ENCODE assay signal across 7 cellular contexts in the genomic region with DNA sequence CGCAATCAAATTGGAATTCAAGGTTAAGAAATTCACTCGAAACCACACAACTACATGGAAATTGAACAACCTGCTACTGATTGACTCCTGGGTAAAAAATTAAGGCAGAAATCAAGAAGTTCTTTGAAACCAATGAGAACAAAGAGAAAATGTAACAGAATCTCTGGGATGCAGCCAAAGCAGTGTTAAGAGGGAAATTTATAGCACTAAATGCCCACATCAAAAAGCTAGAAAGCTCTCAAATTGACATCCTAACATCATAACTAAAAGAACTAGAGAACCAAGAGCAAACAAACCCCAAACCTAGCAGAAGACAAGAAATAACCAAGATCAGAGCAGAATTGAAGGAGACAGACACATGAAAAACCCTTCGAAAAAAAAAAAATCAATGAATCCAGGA.
A peak's percentile ranks its signal among the peaks of the same experiment; 100 is the strongest.
DNase-seq lines count a peak whose midpoint lies in the region; ATAC-seq, FAIRE-seq and TF ChIP-seq lines count a peak whose summit lies in the region.
"Not testable (repeated sequence)": the region's sequence is repeated elsewhere in the genome, so short reads cannot be mapped to it uniquely, and the experiment has no call there.

No MANE protein-coding gene starts in this region.

- not testable (repeated sequence) for H3K4me2 ChIP-seq in A549; HepG2 (ENCODE audit: low read depth, low read length)

- H3K36me3 ChIP-seq in HepG2 (replicated peaks in 1 of 2; ENCODE audit: control insufficient read depth in 1 of 2, insufficient read depth in 2 of 2, low read length in 2 of 2): not testable (repeated sequence)

- peaks cover 15% of the 10 kb centered on the region for H3K9me3 ChIP-seq in A549
- H3K9me3 ChIP-seq in HepG2 (ENCODE audit: low read length): not testable (repeated sequence)

- H3K79me2 ChIP-seq in HepG2 (ENCODE audit: insufficient read depth, low read length): not testable (repeated sequence)

- not testable (repeated sequence) for H2AFZ ChIP-seq in HepG2 (ENCODE audit: low read length)

- in situ Hi-C loops in HepG2 (cut with HindIII; ENCODE audit: extremely low pct_ligation_motif_present, low pct_unique_long_range_greater_than_20kb): not testable (repeated sequence)

- not testable (repeated sequence) for H3K27ac Mint-ChIP-seq in activated naive CD4-positive, alpha-beta T cell treated with anti-CD3 and anti-CD28 coated beads, Interleukin-2, amount 50 U/mL, for 24 hours; endothelial cell (ENCODE audit: unreplicated experiment)
- H3K27ac Mint-ChIP-seq in activated naive CD4-positive, alpha-beta T cell treated with anti-CD3 and anti-CD28 coated beads, Interleukin-2, amount 50 U/mL, for 72 hours: peak overlapping the region; percentile 19 to 32
- H3K27ac Mint-ChIP-seq in central memory CD8-positive, alpha-beta T cell (ENCODE audit: low read depth): peak overlapping the region; percentile 14
- H3K27ac Mint-ChIP-seq in progenitor cell of endocrine pancreas: peak overlapping the region; percentile 30

- not testable (repeated sequence) for H3K27me3 Mint-ChIP-seq in activated naive CD4-positive, alpha-beta T cell treated with anti-CD3 and anti-CD28 coated beads, Interleukin-2, amount 50 U/mL, for 24 hours; central memory CD8-positive, alpha-beta T cell; endothelial cell (ENCODE audit: unreplicated experiment); progenitor cell of endocrine pancreas

- not testable (repeated sequence) for H3K9me3 Mint-ChIP-seq in activated naive CD4-positive, alpha-beta T cell treated with anti-CD3 and anti-CD28 coated beads, Interleukin-2, amount 50 U/mL, for 24 hours; endothelial cell (ENCODE audit: unreplicated experiment)
- peaks cover 19 to 36% of the 10 kb centered on the region in 2 donors for H3K9me3 Mint-ChIP-seq in activated naive CD4-positive, alpha-beta T cell treated with anti-CD3 and anti-CD28 coated beads, Interleukin-2, amount 50 U/mL, for 72 hours
- peaks cover 14% of the 10 kb centered on the region for H3K9me3 Mint-ChIP-seq in central memory CD8-positive, alpha-beta T cell
- peaks cover 42% of the 10 kb centered on the region for H3K9me3 Mint-ChIP-seq in progenitor cell of endocrine pancreas (ENCODE audit: low read depth)

- CTCF ChIA-PET in A549 (lab: Yijun Ruan, JAX); HepG2 (lab: Yijun Ruan, JAX; ENCODE audit: low intra/inter-chr PET ratio, low total read pairs): not testable (repeated sequence)

- TF ChIP-seq POLR2A in A549 (IDR thresholded peaks at IDR 0.05; ENCODE audit: low read length); HepG2 (IDR thresholded peaks at IDR 0.05; ENCODE audit: insufficient read depth in 1 of 2, low read depth in 2 of 2, low read length in 2 of 2): not testable (repeated sequence)

- H3K9ac ChIP-seq in HepG2 (ENCODE audit: insufficient read depth, low read depth, low read length): not testable (repeated sequence)

- not testable (repeated sequence) for ATAC-seq in A549; activated naive CD4-positive, alpha-beta T cell treated with anti-CD3 and anti-CD28 coated beads, Interleukin-2, amount 50 U/mL, for 72 hours; central memory CD8-positive, alpha-beta T cell (replicated peaks; ENCODE audit: extremely low read depth, poor library complexity, severe bottlenecking); HepG2

- not testable (repeated sequence) for H3K4me1 ChIP-seq in A549; HepG2 (ENCODE audit: insufficient read depth, low read length)

- H4K20me1 ChIP-seq in HepG2 (ENCODE audit: insufficient read depth, low read length): not testable (repeated sequence)

- not testable (repeated sequence) for DNase-seq in A549 (ENCODE audit: low read depth in 1 of 2, low spot score in 1 of 2); activated naive CD4-positive, alpha-beta T cell treated with anti-CD3 and anti-CD28 coated beads, Interleukin-2, amount 50 U/mL, for 72 hours (ENCODE audit: low spot score in 2 of 2); central memory CD8-positive, alpha-beta T cell (ENCODE audit: low spot score in 2 of 2); endothelial cell (ENCODE audit: low spot score); HepG2 (ENCODE audit: low spot score); progenitor cell of endocrine pancreas (ENCODE audit: low spot score, unreplicated experiment)

- TF ChIP-seq EP300 in A549 (IDR thresholded peaks at IDR 0.05); HepG2 (IDR thresholded peaks at IDR 0.05; ENCODE audit: low read depth in 2 of 2, low read length in 2 of 2); HepG2 (CRISPR knock-in tag; IDR thresholded peaks at IDR 0.05; ENCODE audit: borderline replicate concordance): not testable (repeated sequence)

- TF ChIP-seq RAD21 in A549 (conservative IDR thresholded peaks at IDR 0.05 in 1 of 2, IDR thresholded peaks at IDR 0.05 in 1 of 2); HepG2 (CRISPR knock-in tag; IDR thresholded peaks at IDR 0.05): not testable (repeated sequence)

- not testable (repeated sequence) for H3K4me1 Mint-ChIP-seq in activated naive CD4-positive, alpha-beta T cell treated with anti-CD3 and anti-CD28 coated beads, Interleukin-2, amount 50 U/mL, for 24 hours; central memory CD8-positive, alpha-beta T cell; endothelial cell (ENCODE audit: unreplicated experiment); progenitor cell of endocrine pancreas (ENCODE audit: low read depth)

- POLR2A ChIA-PET in A549 (lab: Yijun Ruan, JAX); HepG2 (lab: Yijun Ruan, JAX): not testable (repeated sequence)

- BruUV-seq in HepG2 (replicated peaks; lab: Mats Ljungman, UMichigan): not testable (repeated sequence)

- FAIRE-seq in A549 (lab: Jason Lieb, UNC); HepG2 (lab: Jason Lieb, UNC): not testable (repeated sequence)

- H3K4me3 Mint-ChIP-seq in activated naive CD4-positive, alpha-beta T cell treated with anti-CD3 and anti-CD28 coated beads, Interleukin-2, amount 50 U/mL, for 24 hours: peak overlapping the region; percentile 28
- not testable (repeated sequence) for H3K4me3 Mint-ChIP-seq in central memory CD8-positive, alpha-beta T cell; progenitor cell of endocrine pancreas (ENCODE audit: low read depth)
- H3K4me3 Mint-ChIP-seq in endothelial cell (ENCODE audit: unreplicated experiment): peak overlapping the region; percentile 56

- not testable (repeated sequence) for H3K4me3 ChIP-seq in A549; HepG2 (replicated peaks in 1 of 3; ENCODE audit: insufficient read depth in 1 of 3, low read depth in 2 of 3, low read length in 3 of 3)

- 95% methylated on average over 3 of the region's 3 CpGs for WGBS in A549 (ENCODE audit: missing lambda C conversion rate)
- 97% methylated on average over 3 of the region's 3 CpGs for WGBS in HepG2 (ENCODE audit: low lambda C conversion rate)

- TF ChIP-seq CTCF in A549 (IDR thresholded peaks at IDR 0.05); endothelial cell (IDR thresholded peaks at IDR 0.05; ENCODE audit: unreplicated experiment); HepG2 (CRISPR knock-in tag; IDR thresholded peaks at IDR 0.05); progenitor cell of endocrine pancreas (IDR thresholded peaks at IDR 0.05; ENCODE audit: unreplicated experiment): not testable (repeated sequence)

- intact Hi-C loops in HepG2 (cut with micrococcal nuclease; ENCODE audit: unreplicated experiment): not testable (repeated sequence)

- H3K36me3 Mint-ChIP-seq in activated naive CD4-positive, alpha-beta T cell treated with anti-CD3 and anti-CD28 coated beads, Interleukin-2, amount 50 U/mL, for 24 hours: peaks cover 43% of the 10 kb centered on the region
- peaks cover 44 to 60% of the 10 kb centered on the region in 2 donors for H3K36me3 Mint-ChIP-seq in activated naive CD4-positive, alpha-beta T cell treated with anti-CD3 and anti-CD28 coated beads, Interleukin-2, amount 50 U/mL, for 72 hours
- not testable (repeated sequence) for H3K36me3 Mint-ChIP-seq in central memory CD8-positive, alpha-beta T cell (ENCODE audit: insufficient read depth)
- H3K36me3 Mint-ChIP-seq in endothelial cell (ENCODE audit: low read depth, unreplicated experiment): peaks cover 25% of the 10 kb centered on the region
- H3K36me3 Mint-ChIP-seq in progenitor cell of endocrine pancreas (ENCODE audit: insufficient read depth): peaks cover 41% of the 10 kb centered on the region

- H3K27ac ChIP-seq in A549; HepG2 (ENCODE audit: extremely low read length, insufficient read depth, low read length): not testable (repeated sequence)

- H3K27me3 ChIP-seq in HepG2 (ENCODE audit: control insufficient read depth in 1 of 2, insufficient read depth in 2 of 2, low read length in 2 of 2): not testable (repeated sequence)

TF ChIP-seq in A549, 52 proteins besides CTCF, POLR2A, EP300 and RAD21:
- TF ChIP-seq KDM1A (IDR thresholded peaks at IDR 0.05; ENCODE audit: low read depth): peak; percentile 77; the same call in 1 of the 2 replicates
TF ChIP-seq in A549: peak in this region for 1; not testable (repeated sequence) for 51.

TF ChIP-seq in HepG2, 621 proteins besides CTCF, POLR2A, EP300 and RAD21:
- 0 out of 2 replicates have a peak, but pooled peaks have one; percentile 58 for TF ChIP-seq ZFP90 (CRISPR knock-in tag; IDR thresholded peaks at IDR 0.05; ENCODE audit: borderline replicate concordance)
